In genomic region chr7:50791363-50791762, GRCh38 we compare ENCODE assay signal across 8 cellular contexts. TPM values are rescaled to one million over a fixed set of nuclear protein-coding genes. Genes with fewer than 3 reads are reported as not detected.
DNase-seq lines count a peak whose midpoint lies in the region; ATAC-seq, FAIRE-seq and TF ChIP-seq lines count a peak whose summit lies in the region.
"Had no signal": no experiment of that assay in that cellular context is flagged by ENCODE, and none has a peak within 500 bp of the region (broad histone marks: within the 10 kb centered on the region; RNA-seq: fewer than 3 reads in every experiment).

No MANE protein-coding gene starts in this region.

- no peaks in the 10 kb centered on the region for H3K9me2 ChIP-seq in GM23248 (ENCODE audit: insufficient read depth)
- no peaks in the 10 kb centered on the region for H3K9me2 ChIP-seq in PC-9 (ENCODE audit: insufficient read depth)

- BruUV-seq in PC-9 (replicated peaks; lab: Mats Ljungman, UMichigan), result no TSS peak

- H2AFZ ChIP-seq in GM23248, result peak overlapping the region; percentile 74; the same call in 1 of the 2 replicates
- no peak overlapping the region for H2AFZ ChIP-seq in PC-9

- H3F3A ChIP-seq in GM23248 (ENCODE audit: insufficient read depth) (peaks cover 26% of the 10 kb centered on the region), PC-9 (ENCODE audit: insufficient read depth, low read depth) (peaks cover 20% of the 10 kb centered on the region; the same call in 1 of the 2 replicates)

- in situ Hi-C loops in GM23248 (cut with MboI), result loop anchor here (10.0 kb wide), 1 partner anchor 343 kb away; no protein-coding TSS in a partner anchor

- WGBS in GM23248 (ENCODE audit: low coverage in 1 of 2, low lambda C conversion rate in 2 of 2, missing lambda C conversion rate in 2 of 2), 2 experiments, result 39 to 46% methylated on average over 4 of the region's 4 CpGs

- H3K9me3 ChIP-seq in GM23248 (ENCODE audit: low read depth) (no peaks in the 10 kb centered on the region), PC-9 (ENCODE audit: insufficient read depth, low read depth) (peaks cover 11% of the 10 kb centered on the region; the same call in 1 of the 2 replicates)

- H4K20me1 ChIP-seq in GM23248 (ENCODE audit: insufficient read depth) (peaks cover 17% of the 10 kb centered on the region; the same call in 1 of the 2 replicates), PC-9 (ENCODE audit: insufficient read depth) (peaks cover 53% of the 10 kb centered on the region)

- H3K79me2 ChIP-seq in GM23248 (ENCODE audit: insufficient read depth) (peaks cover 58% of the 10 kb centered on the region), PC-9 (ENCODE audit: low read depth) (peaks cover 60% of the 10 kb centered on the region)

- H3K27ac ChIP-seq in GM23248 (peak overlapping the region; percentile 61; the same call in 1 of the 2 replicates), PC-9 (peak overlapping the region; percentile 51; the same call in 1 of the 2 replicates), rectal smooth muscle tissue (ENCODE audit: low read depth, low read length) (no peak overlapping the region)

- CTCF ChIA-PET in PC-9 (lab: Charles Lee), result interaction anchor here (0.7 kb wide), 1 partner anchor 371 kb away, joined by 3 read pairs; no protein-coding TSS in a partner anchor

- peak overlapping the region; percentile 79 for H3K9ac ChIP-seq in GM23248
- no peak overlapping the region for H3K9ac ChIP-seq in rectal smooth muscle tissue (ENCODE audit: low read length)

- ATAC-seq in GM18858 (IDR thresholded peaks at IDR 0.05; ENCODE audit: unreplicated experiment), result no peak

- H3K4me1 ChIP-seq in GM23248 (ENCODE audit: insufficient read depth), result peaks cover 18% of the 10 kb centered on the region
- peaks cover 24% of the 10 kb centered on the region for H3K4me1 ChIP-seq in PC-9 (replicated peaks; ENCODE audit: insufficient read depth)
- H3K4me1 ChIP-seq in rectal smooth muscle tissue (ENCODE audit: control insufficient read depth, insufficient read depth, low read length), result peaks cover 13% of the 10 kb centered on the region

- no peak for DNase-seq in GM23248
- DNase-seq in PC-9, result no peak
- DNase-seq in fibroblast of pulmonary artery (ENCODE audit: low read depth), result no peak
- DNase-seq in iPS-NIHi7 (ENCODE audit: extremely low spot score), result no peak
- no peak for DNase-seq in HTR-8/SVneo (ENCODE audit: insufficient read length, low spot score)
- DNase-seq: NCI-H146 had no signal

- H3K36me3 ChIP-seq in GM23248 (ENCODE audit: low read depth) (no peaks in the 10 kb centered on the region), PC-9 (ENCODE audit: low read depth) (peaks cover 9% of the 10 kb centered on the region; the same call in 1 of the 2 replicates), rectal smooth muscle tissue (ENCODE audit: control insufficient read depth, insufficient read depth, low read length) (no peaks in the 10 kb centered on the region)

- H3K27me3 ChIP-seq in GM23248 (replicated peaks; ENCODE audit: insufficient read depth) (no peaks in the 10 kb centered on the region), PC-9 (ENCODE audit: insufficient read depth, low read depth) (no peaks in the 10 kb centered on the region), rectal smooth muscle tissue (ENCODE audit: control insufficient read depth, insufficient read depth, low read length) (no peaks in the 10 kb centered on the region)

- H3K4me2 ChIP-seq in GM23248 (ENCODE audit: unreplicated experiment) (peak overlapping the region; percentile 100), PC-9 (peak overlapping the region; percentile 96)

- intact Hi-C loops in PC-9 (cut with micrococcal nuclease; ENCODE audit: unreplicated experiment), result loop anchor here (5.0 to 10.0 kb wide), 4 partner anchors 41 to 583 kb away; no protein-coding TSS in a partner anchor

- POLR2A ChIA-PET in PC-9 (lab: Charles Lee; ENCODE audit: unreplicated experiment), result no interaction called here

- TF ChIP-seq CTCF in PC-9 (conservative IDR thresholded peaks at IDR 0.05) (no peak), fibroblast of pulmonary artery (IDR thresholded peaks at IDR 0.05; ENCODE audit: low read length, missing control alignments) (no peak)

- FAIRE-seq in HTR-8/SVneo (lab: Jason Lieb, UNC), result no peak

- peak overlapping the region; percentile 83 for H3K4me3 ChIP-seq in GM23248
- peak overlapping the region; percentile 73 for H3K4me3 ChIP-seq in PC-9
- H3K4me3 ChIP-seq in fibroblast of pulmonary artery (replicated peaks; ENCODE audit: low read depth, low read length), result peak overlapping the region; percentile 74
- peak overlapping the region; percentile 77 for H3K4me3 ChIP-seq in rectal smooth muscle tissue (ENCODE audit: low read length)

RNA-seq across cellular contexts. Expression of gene GRB10, which starts 8.7 kb away (rescaled TPM):
- 24.0 and 25.9 TPM in 2 replicates for total RNA-seq in GM23248 (2014; rRNA removed; shearing (Covaris generic))
- polyA plus RNA-seq in GM23248 (2016; fragmentation: Nextera tagmentation; extraction: Ambion mirVana), result 12.8 and 12.9 TPM in 2 replicates
- 47.9 and 55.8 TPM in 2 replicates for total RNA-seq in PC-9 (2021)
